In genomic region chrX:152872522-152872921, GRCh38 we compare ENCODE assay signal across 25 cellular contexts. TPM values are rescaled to one million over a fixed set of nuclear protein-coding genes. Genes with fewer than 3 reads are reported as not detected.
"Had no signal": no experiment of that assay in that cellular context is flagged by ENCODE, and none has a peak within 500 bp of the region (broad histone marks: within the 10 kb centered on the region; RNA-seq: fewer than 3 reads in every experiment).

No MANE protein-coding gene starts in this region.

- H3K4me1 ChIP-seq: adrenal gland, ascending aorta, gastrocnemius medialis, parathyroid adenoma, right atrium auricular region, uterus had no signal

- H3K27ac ChIP-seq: adrenal gland, ascending aorta, cardiac muscle cell, gastrocnemius medialis, hepatocyte, parathyroid adenoma, right atrium auricular region, uterus had no signal

- H3K27me3 ChIP-seq: ascending aorta, cardiac muscle cell, gastrocnemius medialis, hepatocyte, right atrium auricular region, uterus had no signal

- H3K36me3 ChIP-seq: cardiac muscle cell, uterus had no signal

- H3K9ac ChIP-seq: parathyroid adenoma had no signal

- H3K4me2 ChIP-seq: hepatocyte had no signal

- H3K36me3 Mint-ChIP-seq: activated naive CD4-positive, alpha-beta T cell treated with anti-CD3 and anti-CD28 coated beads, Interleukin-2, amount 50 U/mL, for 72 hours had no signal

- H2AFZ ChIP-seq: hepatocyte, parathyroid adenoma had no signal

- ATAC-seq: activated naive CD4-positive, alpha-beta T cell treated with anti-CD3 and anti-CD28 coated beads, Interleukin-2, amount 50 U/mL, for 72 hours; effector memory CD8-positive, alpha-beta T cell; gastrocnemius medialis; left ventricle myocardium superior; stimulated activated naive CD8-positive, alpha-beta T cell treated with anti-CD3 and anti-CD28 coated beads, Interleukin-15, Interleukin-2, amounts not matched to agents 100 U/mL and 50 U/mL, for 24 hours; T-helper 17 cell had no signal

- H3K79me2 ChIP-seq: hepatocyte, parathyroid adenoma had no signal

- H3K9me3 ChIP-seq: adrenal gland, ascending aorta, gastrocnemius medialis, right atrium auricular region, uterus had no signal

- H3K9me3 Mint-ChIP-seq: activated CD4-positive, alpha-beta T cell treated with anti-CD3 and anti-CD28 coated beads, Interleukin-2, amount 10 ng/mL, durations not matched to agents 7 days and 5 days; activated naive CD4-positive, alpha-beta T cell treated with anti-CD3 and anti-CD28 coated beads, Interleukin-2, amount 50 U/mL, for 72 hours; effector memory CD8-positive, alpha-beta T cell had no signal

- H3K27ac Mint-ChIP-seq: T-helper 17 cell, type B pancreatic cell had no signal

- H3K4me1 Mint-ChIP-seq: brain had no signal

- H3K4me3 Mint-ChIP-seq: activated CD4-positive, alpha-beta T cell treated with anti-CD3 and anti-CD28 coated beads, Interleukin-2, amount 10 ng/mL, durations not matched to agents 7 days and 5 days; brain; type B pancreatic cell had no signal

- DNase-seq: activated CD4-positive, alpha-beta T cell treated with anti-CD3 and anti-CD28 coated beads, Interleukin-2, amount 10 ng/mL, durations not matched to agents 7 days and 5 days; activated CD4-positive, CD25-positive, alpha-beta regulatory T cell treated with anti-CD3 and anti-CD28 coated beads, Interleukin-2, amount 50 U/mL, for 72 hours; activated gamma-delta T cell treated with Interleukin-2 at 50 U/mL for 16 hours; adrenal gland; cortex of kidney; effector memory CD8-positive, alpha-beta T cell; erythroblast; gastrocnemius medialis; islet precursor cell; left ventricle myocardium superior; occipital lobe; stimulated activated CD4-positive, alpha-beta T cell treated with anti-CD3 and anti-CD28 coated beads, Interleukin-15, amount 100 ng/mL, for 24 hours; stimulated activated CD4-positive, alpha-beta T cell treated with anti-CD3 and anti-CD28 coated beads, Interleukin-2, amount 100 ng/mL, for 24 hours; stimulated activated naive CD8-positive, alpha-beta T cell treated with anti-CD3 and anti-CD28 coated beads, Interleukin-15, Interleukin-2, amounts not matched to agents 100 U/mL and 50 U/mL, for 24 hours; substantia nigra; T-helper 17 cell; uterus had no signal

- H3K27me3 Mint-ChIP-seq: activated CD4-positive, alpha-beta T cell treated with anti-CD3 and anti-CD28 coated beads, Interleukin-2, amount 10 ng/mL, durations not matched to agents 7 days and 5 days; brain; T-helper 17 cell; type B pancreatic cell had no signal

- H3K4me3 ChIP-seq: adrenal gland, ascending aorta, cardiac muscle cell, gastrocnemius medialis, hepatocyte, right atrium auricular region, uterus had no signal

RNA-seq across cellular contexts. Expression of gene ZNF185, which starts 25.3 kb away (rescaled TPM):
- total RNA-seq: ascending aorta had no signal
